ENCODE assay signal across 8 cellular contexts in the genomic region with DNA sequence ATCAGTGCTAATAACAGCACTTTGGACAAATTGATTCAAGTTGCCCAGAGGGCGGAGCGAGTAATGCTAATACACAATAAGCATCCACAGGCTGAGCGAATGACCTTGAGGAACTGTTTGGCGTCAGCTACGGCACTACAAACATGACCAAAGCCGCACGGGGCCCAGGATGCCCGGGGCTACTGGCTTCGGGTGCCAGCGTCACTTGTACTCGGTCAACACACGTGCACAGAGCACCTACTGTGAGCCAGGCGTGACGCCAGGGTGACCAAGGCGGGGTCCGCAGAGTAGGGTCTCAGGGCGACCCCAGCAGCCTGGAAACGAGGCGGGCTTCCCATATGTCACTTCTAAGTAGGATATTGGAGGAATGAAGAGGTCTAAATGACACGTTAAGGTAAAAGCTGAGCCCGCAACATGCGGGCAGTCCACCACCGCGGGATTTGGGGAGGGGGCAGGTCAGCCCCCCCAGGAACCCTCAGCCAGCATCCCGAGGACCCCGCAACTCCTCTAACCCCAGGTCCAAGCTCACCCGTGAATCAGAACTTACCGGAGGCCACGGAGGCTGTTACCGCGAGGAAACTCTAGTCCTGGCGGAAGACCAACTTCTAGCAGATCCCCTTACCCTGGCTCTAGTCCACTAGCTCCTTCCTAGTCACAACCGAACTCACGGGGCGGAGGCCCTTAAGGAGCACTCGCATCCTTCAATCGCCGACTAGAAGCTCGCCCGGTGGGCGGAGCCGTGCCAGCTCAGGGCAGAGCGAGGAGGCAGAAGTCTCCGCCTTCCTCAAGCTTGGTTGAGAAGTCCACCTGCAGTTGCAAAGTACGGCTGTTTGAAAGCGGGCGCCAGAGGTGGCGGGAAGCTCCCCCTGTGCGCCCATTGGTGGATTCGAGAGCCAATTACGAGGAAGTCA.
DNase-seq lines count a peak whose midpoint lies in the region; ATAC-seq and TF ChIP-seq lines count a peak whose summit lies in the region.

A gene with protein sequence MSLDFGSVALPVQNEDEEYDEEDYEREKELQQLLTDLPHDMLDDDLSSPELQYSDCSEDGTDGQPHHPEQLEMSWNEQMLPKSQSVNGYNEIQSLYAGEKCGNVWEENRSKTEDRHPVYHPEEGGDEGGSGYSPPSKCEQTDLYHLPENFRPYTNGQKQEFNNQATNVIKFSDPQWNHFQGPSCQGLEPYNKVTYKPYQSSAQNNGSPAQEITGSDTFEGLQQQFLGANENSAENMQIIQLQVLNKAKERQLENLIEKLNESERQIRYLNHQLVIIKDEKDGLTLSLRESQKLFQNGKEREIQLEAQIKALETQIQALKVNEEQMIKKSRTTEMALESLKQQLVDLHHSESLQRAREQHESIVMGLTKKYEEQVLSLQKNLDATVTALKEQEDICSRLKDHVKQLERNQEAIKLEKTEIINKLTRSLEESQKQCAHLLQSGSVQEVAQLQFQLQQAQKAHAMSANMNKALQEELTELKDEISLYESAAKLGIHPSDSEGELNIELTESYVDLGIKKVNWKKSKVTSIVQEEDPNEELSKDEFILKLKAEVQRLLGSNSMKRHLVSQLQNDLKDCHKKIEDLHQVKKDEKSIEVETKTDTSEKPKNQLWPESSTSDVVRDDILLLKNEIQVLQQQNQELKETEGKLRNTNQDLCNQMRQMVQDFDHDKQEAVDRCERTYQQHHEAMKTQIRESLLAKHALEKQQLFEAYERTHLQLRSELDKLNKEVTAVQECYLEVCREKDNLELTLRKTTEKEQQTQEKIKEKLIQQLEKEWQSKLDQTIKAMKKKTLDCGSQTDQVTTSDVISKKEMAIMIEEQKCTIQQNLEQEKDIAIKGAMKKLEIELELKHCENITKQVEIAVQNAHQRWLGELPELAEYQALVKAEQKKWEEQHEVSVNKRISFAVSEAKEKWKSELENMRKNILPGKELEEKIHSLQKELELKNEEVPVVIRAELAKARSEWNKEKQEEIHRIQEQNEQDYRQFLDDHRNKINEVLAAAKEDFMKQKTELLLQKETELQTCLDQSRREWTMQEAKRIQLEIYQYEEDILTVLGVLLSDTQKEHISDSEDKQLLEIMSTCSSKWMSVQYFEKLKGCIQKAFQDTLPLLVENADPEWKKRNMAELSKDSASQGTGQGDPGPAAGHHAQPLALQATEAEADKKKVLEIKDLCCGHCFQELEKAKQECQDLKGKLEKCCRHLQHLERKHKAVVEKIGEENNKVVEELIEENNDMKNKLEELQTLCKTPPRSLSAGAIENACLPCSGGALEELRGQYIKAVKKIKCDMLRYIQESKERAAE (N-terminal part only) (minus strand): TSS at position 656 of the 911 bp plus-strand sequence. CDS start 5,420 bp downstream, outside the sequence.

- H3K4me3 ChIP-seq in astrocyte of the spinal cord (ENCODE audit: low read depth, low read length): peak within 1 kb of the TSS; percentile 99

- DNase-seq in NCI-H2081 treated with DMSO at 0.1 percent for 48 hours (lab: John Stamatoyannopoulos, UW) (peak; percentile 98), T1000 (lab: John Stamatoyannopoulos, UW) (peak; percentile 97), astrocyte of the spinal cord (ENCODE audit: low read depth, low spot score) (peak; percentile 100), hippocampal formation (lab: John Stamatoyannopoulos, UW) (peak; percentile 87 to 96), retina (peak; percentile 97)

- in situ Hi-C loops in astrocyte of the spinal cord (cut with HindIII; ENCODE audit: low sequenced_read_pairs): no loop called here

- TF ChIP-seq CTCF in 22Rv1 (IDR thresholded peaks at IDR 0.05) (no peak), astrocyte of the spinal cord (IDR thresholded peaks at IDR 0.05; ENCODE audit: low read depth, low read length) (no peak)

- H3K27ac ChIP-seq in 22Rv1: peak within 1 kb of the TSS; percentile 95

- ATAC-seq in GM18519 (IDR thresholded peaks at IDR 0.05; ENCODE audit: low FRiP score, unreplicated experiment) (peak; percentile 97), HG03045 (IDR thresholded peaks at IDR 0.05; ENCODE audit: unreplicated experiment) (peak; percentile 97)

Comparison
In these comparisons a context has a peak if more than half of its experiments do, and no peak if none do; other contexts are left out.
1. Peak in every context shown above with its lines: DNase-seq, ATAC-seq, H3K4me3 ChIP-seq and H3K27ac ChIP-seq.